ENCODE assay signal across 9 cellular contexts in genomic region chr4:97987019-97987648, GRCh38.
DNase-seq lines count a peak whose midpoint lies in the region; FAIRE-seq and TF ChIP-seq lines count a peak whose summit lies in the region.
"Had no signal": no experiment of that assay in that cellular context is flagged by ENCODE, and none has a peak within 500 bp of the region (broad histone marks: within the 10 kb centered on the region; RNA-seq: fewer than 3 reads in every experiment).

No MANE protein-coding gene starts in this region.

- TF ChIP-seq POLR2A in H1 (IDR thresholded peaks at IDR 0.05; ENCODE audit: control extremely low read depth in 1 of 2, low read depth in 2 of 2, low read length in 2 of 2): no peak
- TF ChIP-seq POLR2A in spleen (IDR thresholded peaks at IDR 0.05): no peak

- H3K36me3 ChIP-seq in H1 (ENCODE audit: control insufficient read depth in 2 of 4, insufficient read depth in 4 of 4, low read length in 3 of 4) (no peaks in the 10 kb centered on the region), spleen (no peaks in the 10 kb centered on the region)

- TF ChIP-seq RAD21 in H1 (IDR thresholded peaks at IDR 0.05 in 1 of 2, conservative IDR thresholded peaks at IDR 0.05 in 1 of 2; ENCODE audit: low read depth in 2 of 2, low read length in 2 of 2): peak; percentile 83 to 86

- no peak overlapping the region for H4K5ac ChIP-seq in H1 (ENCODE audit: insufficient read length, low read depth, low read length)

- H3K79me1 ChIP-seq in H1 (ENCODE audit: low read depth, low read length): no peaks in the 10 kb centered on the region

- POLR2A ChIA-PET in H1 (lab: Charles Lee; ENCODE audit: partially characterized antibody): no interaction called here

- H2BK20ac ChIP-seq in H1 (ENCODE audit: low read length): no peak overlapping the region

- H2BK120ac ChIP-seq in H1 (replicated peaks; ENCODE audit: low read depth, low read length): no peak overlapping the region

- no peak overlapping the region for H4K91ac ChIP-seq in H1 (replicated peaks; ENCODE audit: insufficient read length, low read length)

- H3K14ac ChIP-seq in H1 (ENCODE audit: insufficient read length): no peak overlapping the region

- H2BK12ac ChIP-seq in H1 (ENCODE audit: low read depth, low read length): no peak overlapping the region

- no peak overlapping the region for H3K4me3 ChIP-seq in H1 (ENCODE audit: extremely low read depth in 1 of 4, insufficient read depth in 2 of 4, low read depth in 3 of 4, low read length in 4 of 4)
- no peak overlapping the region for H3K4me3 ChIP-seq in spleen

- H3K4me1 ChIP-seq in H1 (replicated peaks in 1 of 4; ENCODE audit: control insufficient read depth in 3 of 4, insufficient read depth in 4 of 4, low read length in 3 of 4) (no peaks in the 10 kb centered on the region), spleen (no peaks in the 10 kb centered on the region)

- H3K23me2 ChIP-seq in H1 (ENCODE audit: low read depth, low read length): no peaks in the 10 kb centered on the region; the same call in 1 of the 2 replicates

- TF ChIP-seq CTCF in H1 (IDR thresholded peaks at IDR 0.05; ENCODE audit: control extremely low read depth in 1 of 3, insufficient read depth in 1 of 3, low read depth in 1 of 3, low read length in 3 of 3) (peak in 2 of 3 experiments; percentile 43 to 48; a peak in 2 of 4 replicates), spleen (IDR thresholded peaks at IDR 0.05 in 8 of 11, conservative IDR thresholded peaks at IDR 0.05 in 3 of 11) (no peak)

- H3K79me2 ChIP-seq in H1 (ENCODE audit: control insufficient read depth in 1 of 2, insufficient read depth in 2 of 2, low read length in 2 of 2): no peaks in the 10 kb centered on the region

- peak; percentile 0 for DNase-seq in NCI-H1436 (lab: John Stamatoyannopoulos, UW)
- DNase-seq in NCI-H1436 treated with DMSO at 0.1 percent for 48 hours (lab: John Stamatoyannopoulos, UW): no peak
- DNase-seq in NCI-H748 (lab: John Stamatoyannopoulos, UW; ENCODE audit: unreplicated experiment): peak; percentile 53
- DNase-seq in H1 (ENCODE audit: low read depth in 1 of 2, low spot score in 2 of 2): no peak
- DNase-seq in retina: peak; percentile 31
- DNase-seq in amygdala (lab: John Stamatoyannopoulos, UW): no peak
- no peak for DNase-seq in occipital lobe (lab: John Stamatoyannopoulos, UW)
- DNase-seq in spleen: no peak
- DNase-seq: KG1 had no signal

- no peak overlapping the region for H2AK5ac ChIP-seq in H1 (ENCODE audit: low read depth, low read length)

- no peak overlapping the region for H2AFZ ChIP-seq in H1 (ENCODE audit: low read length)

- H3K9me3 ChIP-seq in H1 (ENCODE audit: insufficient read depth in 2 of 2, low read depth in 1 of 2, low read length in 1 of 2): no peaks in the 10 kb centered on the region
- peaks cover 0 to 5% (median 3%) of the 10 kb centered on the region in 8 donors for H3K9me3 ChIP-seq in spleen

- no peak overlapping the region for H3K23ac ChIP-seq in H1 (ENCODE audit: insufficient read length)

- CTCF ChIA-PET in H1 (lab: Charles Lee; ENCODE audit: partially characterized antibody): interaction anchor here (0.6 to 1.4 kb wide), 10 partner anchors 10 to 832 kb away, joined by 3 to 7 read pairs (median 3); no protein-coding TSS in a partner anchor

- intact Hi-C loops in spleen (cut with DNase I; ENCODE audit: low total_unique reads): no loop called here

- no peak overlapping the region for H2BK5ac ChIP-seq in H1 (ENCODE audit: low read depth, low read length)

- H3K4me2 ChIP-seq in H1 (ENCODE audit: insufficient read depth in 1 of 2, low read depth in 2 of 2, low read length in 2 of 2): no peak overlapping the region

- FAIRE-seq in H1 (lab: Jason Lieb, UNC): peak; percentile 32

- no peak for TF ChIP-seq EP300 in H1 (IDR thresholded peaks at IDR 0.05; ENCODE audit: borderline replicate concordance in 1 of 2, low read depth in 2 of 2, low read length in 2 of 2)

- H4K20me1 ChIP-seq in H1 (replicated peaks in 1 of 2; ENCODE audit: control insufficient read depth in 1 of 2, insufficient read depth in 2 of 2, low read length in 2 of 2): no peaks in the 10 kb centered on the region

- H3K9ac ChIP-seq in H1 (replicated peaks in 1 of 4; ENCODE audit: extremely low read depth in 1 of 4, low read depth in 3 of 4, low read length in 3 of 4): no peak overlapping the region

- H3K4ac ChIP-seq in H1 (replicated peaks; ENCODE audit: insufficient read length, low read depth, low read length): no peak overlapping the region

- H3K27me3 ChIP-seq in H1 (replicated peaks in 1 of 4; ENCODE audit: control insufficient read depth in 3 of 4, extremely low read depth in 1 of 4, insufficient read depth in 3 of 4, low read length in 3 of 4) (no peaks in the 10 kb centered on the region), spleen (replicated peaks in 1 of 7) (no peaks in the 10 kb centered on the region)

- no peak overlapping the region for H2BK15ac ChIP-seq in H1 (ENCODE audit: low read length)

- H3K27ac ChIP-seq in H1 (ENCODE audit: low read depth, low read length) (no peak overlapping the region), spleen (no peak overlapping the region)

- H4K8ac ChIP-seq in H1 (ENCODE audit: extremely low read depth, insufficient read depth, low read length): no peak overlapping the region

- H3K18ac ChIP-seq in H1 (ENCODE audit: extremely low read depth, low read length): no peak overlapping the region

- 46% methylated on average over 2 of the region's 2 CpGs; no CpG with 5 or more reads in 1 of the 2 experiments for WGBS in H1 (ENCODE audit: extremely low coverage in 1 of 2, insufficient coverage in 1 of 2, insufficient read length in 1 of 2, insufficient replicate concordance in 2 of 2, low coverage in 1 of 2, low lambda C conversion rate in 2 of 2, missing lambda C conversion rate in 1 of 2), 2 experiments
- 40 to 48% (median 45%) methylated on average over 2 of the region's 2 CpGs for WGBS in spleen, 5 donors

- H3K56ac ChIP-seq in H1 (replicated peaks; ENCODE audit: insufficient read length, low read depth, low read length): no peak overlapping the region

TF ChIP-seq in H1, 55 proteins besides CTCF, POLR2A, EP300 and RAD21:
- TF ChIP-seq ATF3 (IDR thresholded peaks at IDR 0.05; ENCODE audit: insufficient read depth, low read depth, low read length): no peak
- TF ChIP-seq NRF1 (IDR thresholded peaks at IDR 0.05; ENCODE audit: low read depth, low read length): no peak

Comparison
In these comparisons a context has a peak if more than half of its experiments do, and no peak if none do; other contexts are left out.
1. DNase-seq: peak in NCI-H1436 (single experiment), NCI-H748 (single experiment) and retina (single experiment); none in NCI-H1436 treated with DMSO at 0.1 percent for 48 hours (single experiment), H1 (0 of 2), amygdala (0 of 56), occipital lobe (single experiment) and spleen (single experiment).
2. CTCF ChIP-seq: peak in H1 (2 of 3); none in spleen (0 of 11).